ENCODE assay signal across 21 cellular contexts in the genomic region with DNA sequence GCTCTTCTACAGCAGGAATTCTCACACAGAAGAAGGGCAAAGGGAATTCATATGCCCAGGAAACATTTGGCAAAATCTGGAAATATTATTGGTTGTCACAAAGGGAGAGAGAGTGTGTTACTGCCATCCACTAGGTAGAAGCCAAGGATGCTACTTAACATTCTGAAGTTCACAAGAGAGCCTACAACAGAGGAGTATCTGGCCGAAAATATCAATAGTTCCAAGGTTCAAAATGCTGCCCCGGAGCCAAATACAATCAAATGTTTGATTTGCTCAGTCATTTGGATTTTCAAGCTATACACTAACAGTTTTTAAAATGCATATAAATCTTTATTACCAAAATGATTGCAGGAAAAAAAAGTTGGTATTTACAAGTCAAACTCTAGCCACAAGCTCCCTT.
"Had no signal": no experiment of that assay in that cellular context is flagged by ENCODE, and none has a peak within 500 bp of the region (broad histone marks: within the 10 kb centered on the region; RNA-seq: fewer than 3 reads in every experiment).

No MANE protein-coding gene starts in this region.

- H3K4me1 Mint-ChIP-seq: nephron, neural progenitor cell had no signal

- H3K9me3 Mint-ChIP-seq: naive thymus-derived CD4-positive, alpha-beta T cell; nephron; neural progenitor cell had no signal

- ATAC-seq: esophagus mucosa; gastrocnemius medialis; naive thymus-derived CD4-positive, alpha-beta T cell; sciatic nerve had no signal

- H3K27ac Mint-ChIP-seq: nephron, neural progenitor cell, progenitor cell of endocrine pancreas had no signal

- H3K4me3 Mint-ChIP-seq: naive thymus-derived CD4-positive, alpha-beta T cell; nephron; neural progenitor cell had no signal

- DNase-seq: dorsolateral prefrontal cortex; effector CD4-positive, alpha-beta T cell; foreskin fibroblast; gastrocnemius medialis; head of caudate nucleus; mammary epithelial cell; mesendoderm; midbrain; naive thymus-derived CD4-positive, alpha-beta T cell; stimulated activated CD4-positive, alpha-beta T cell treated with anti-CD3 and anti-CD28 coated beads, Interleukin-12 subunit alpha, Interleukin-12 subunit beta, amount 100 ng/mL, for 4 hours; stimulated activated CD4-positive, alpha-beta T cell treated with anti-CD3 and anti-CD28 coated beads, Interleukin-1b, Interleukin-23, amount 100 ng/mL, for 48 hours; stimulated activated CD4-positive, alpha-beta T cell treated with anti-CD3 and anti-CD28 coated beads, Interleukin-4, amount 100 ng/mL, for 1 hour; stimulated activated CD8-positive, alpha-beta memory T cell treated with anti-CD3 and anti-CD28 coated beads, Interleukin-4, amount 100 ng/mL, for 48 hours; stomach; thyroid gland; trophoblast cell had no signal

- H3K27me3 Mint-ChIP-seq: naive thymus-derived CD4-positive, alpha-beta T cell; progenitor cell of endocrine pancreas had no signal
